In the genomic region with DNA sequence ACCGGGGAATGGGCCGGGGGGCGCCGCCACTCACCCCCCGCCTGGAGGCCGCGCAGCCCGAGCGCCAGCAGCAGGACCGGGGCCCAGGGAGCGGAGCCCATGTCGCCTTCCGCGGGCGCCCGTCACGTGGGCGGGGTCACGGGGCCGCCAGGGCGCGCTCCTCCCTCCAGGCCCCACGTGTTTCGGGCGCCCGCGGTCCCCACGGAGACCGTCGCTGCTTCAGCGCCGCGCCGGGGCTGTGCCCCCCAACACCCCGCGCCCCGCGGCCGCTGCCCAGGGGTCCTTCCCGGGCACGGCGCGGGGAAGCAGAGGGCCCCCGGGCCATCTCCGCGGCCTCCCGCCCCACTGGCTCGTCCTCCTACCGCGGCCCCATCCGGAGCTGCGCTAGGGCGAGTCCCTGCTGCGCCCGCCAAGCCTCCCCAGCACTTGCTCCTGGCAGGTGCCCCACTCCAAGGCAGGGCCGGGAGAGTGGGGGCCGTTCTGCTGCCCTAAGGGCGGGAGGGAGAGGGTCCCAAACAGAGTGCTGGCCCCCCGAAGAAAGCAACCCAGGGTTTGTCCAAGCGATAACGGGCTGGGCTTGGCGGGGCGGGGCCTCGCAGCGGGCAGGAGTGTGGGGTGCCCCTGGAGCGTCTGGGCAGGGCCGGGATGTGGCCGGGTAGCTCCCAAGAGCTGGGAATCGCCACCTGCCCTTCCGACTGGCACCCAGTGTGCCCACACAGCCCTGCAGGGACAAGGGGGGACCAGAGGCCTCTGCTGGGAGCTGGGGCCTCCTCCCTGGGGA, we compare ENCODE assay signal across 1 cellular context.
A peak's percentile ranks its signal among the peaks of the same experiment; 100 is the strongest.
TF ChIP-seq lines count a peak whose summit lies in the region.

Gene DPP7 (minus strand): TSS at position 121 of the 781 bp plus-strand sequence. CDS start 20 bp downstream, at position 101.

TF ChIP-seq in HCT116, 20 proteins besides CTCF, POLR2A, EP300 and RAD21 (continued from another document):
- TF ChIP-seq YY1 (IDR thresholded peaks at IDR 0.05; ENCODE audit: extremely low read depth, insufficient replicate concordance, low read depth, low read length) = no peak
- no peak for TF ChIP-seq EZH2phosphoT487 (IDR thresholded peaks at IDR 0.05; ENCODE audit: borderline replicate concordance)
- no peak for TF ChIP-seq SRF (IDR thresholded peaks at IDR 0.05; ENCODE audit: low read depth)
- no peak for TF ChIP-seq ZNF274 (IDR thresholded peaks at IDR 0.05; ENCODE audit: low read depth, low read length)
- no peak for TF ChIP-seq EZH2 (IDR thresholded peaks at IDR 0.05)
- TF ChIP-seq ZFX (IDR thresholded peaks at IDR 0.05) = peak; percentile 73; the same call in 1 of the 2 replicates
